Comparison of ENCODE assay signal across 1 cellular context in genomic region chr22:42068351-42068730, GRCh38.
TF ChIP-seq lines count a peak whose summit lies in the region.

No MANE protein-coding gene starts in this region.

TF ChIP-seq in IMR-90, 13 proteins besides CTCF, POLR2A, EP300 and RAD21:
- TF ChIP-seq, protein P1, sequence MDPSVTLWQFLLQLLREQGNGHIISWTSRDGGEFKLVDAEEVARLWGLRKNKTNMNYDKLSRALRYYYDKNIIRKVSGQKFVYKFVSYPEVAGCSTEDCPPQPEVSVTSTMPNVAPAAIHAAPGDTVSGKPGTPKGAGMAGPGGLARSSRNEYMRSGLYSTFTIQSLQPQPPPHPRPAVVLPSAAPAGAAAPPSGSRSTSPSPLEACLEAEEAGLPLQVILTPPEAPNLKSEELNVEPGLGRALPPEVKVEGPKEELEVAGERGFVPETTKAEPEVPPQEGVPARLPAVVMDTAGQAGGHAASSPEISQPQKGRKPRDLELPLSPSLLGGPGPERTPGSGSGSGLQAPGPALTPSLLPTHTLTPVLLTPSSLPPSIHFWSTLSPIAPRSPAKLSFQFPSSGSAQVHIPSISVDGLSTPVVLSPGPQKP (IDR thresholded peaks at IDR 0.05; ENCODE audit: borderline replicate concordance, low read depth, low read length), result no peak
- no peak for TF ChIP-seq FOS (IDR thresholded peaks at IDR 0.05; ENCODE audit: low read depth, low read length)
- no peak for TF ChIP-seq RFX5 (IDR thresholded peaks at IDR 0.05; ENCODE audit: low read depth, low read length)
- no peak for TF ChIP-seq MAZ (IDR thresholded peaks at IDR 0.05; ENCODE audit: borderline replicate concordance, low read depth, low read length)
- TF ChIP-seq CEBPB (IDR thresholded peaks at IDR 0.05; ENCODE audit: low read depth, low read length), result no peak
- no peak for TF ChIP-seq MXI1 (IDR thresholded peaks at IDR 0.05; ENCODE audit: borderline replicate concordance, low read depth, low read length)
- no peak for TF ChIP-seq SMC3 (IDR thresholded peaks at IDR 0.05; ENCODE audit: low read depth, low read length)
- no peak for TF ChIP-seq MAFK (IDR thresholded peaks at IDR 0.05; ENCODE audit: low read depth, low read length)
- TF ChIP-seq CHD1 (IDR thresholded peaks at IDR 0.05; ENCODE audit: low read depth, low read length), result no peak
- TF ChIP-seq RCOR1 (IDR thresholded peaks at IDR 0.05; ENCODE audit: insufficient replicate concordance, low read length), result no peak
- TF ChIP-seq BHLHE40 (IDR thresholded peaks at IDR 0.05; ENCODE audit: low read depth, low read length), result no peak
- TF ChIP-seq, protein P2, sequence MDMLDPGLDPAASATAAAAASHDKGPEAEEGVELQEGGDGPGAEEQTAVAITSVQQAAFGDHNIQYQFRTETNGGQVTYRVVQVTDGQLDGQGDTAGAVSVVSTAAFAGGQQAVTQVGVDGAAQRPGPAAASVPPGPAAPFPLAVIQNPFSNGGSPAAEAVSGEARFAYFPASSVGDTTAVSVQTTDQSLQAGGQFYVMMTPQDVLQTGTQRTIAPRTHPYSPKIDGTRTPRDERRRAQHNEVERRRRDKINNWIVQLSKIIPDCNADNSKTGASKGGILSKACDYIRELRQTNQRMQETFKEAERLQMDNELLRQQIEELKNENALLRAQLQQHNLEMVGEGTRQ (IDR thresholded peaks at IDR 0.05; ENCODE audit: low read depth, low read length), result no peak
- TF ChIP-seq NFE2L2 (IDR thresholded peaks at IDR 0.05; ENCODE audit: low read depth, low read length), result no peak
